13 cellular contexts compared by ENCODE assay signal in the genomic region with DNA sequence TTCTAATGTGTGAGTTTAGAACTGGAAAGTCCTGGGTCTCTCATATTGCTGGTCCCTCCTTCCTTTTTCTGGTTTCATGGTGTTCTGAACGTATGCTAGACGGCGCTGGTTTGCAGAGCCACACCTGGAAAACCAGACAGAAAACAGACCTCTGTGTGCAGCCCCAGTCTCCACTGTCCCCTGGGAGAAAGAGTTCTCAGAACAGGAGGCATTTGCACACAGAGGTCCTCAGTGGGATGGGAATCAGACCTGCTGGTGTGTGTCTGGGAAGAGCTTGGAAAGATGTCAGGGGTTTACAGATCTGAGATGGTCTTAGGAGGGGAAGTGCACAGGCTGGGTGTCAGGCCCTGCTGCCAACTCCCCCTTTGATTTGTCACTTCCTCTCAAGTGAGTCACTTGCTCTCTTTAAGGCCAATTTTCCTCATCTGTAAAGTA. TPM values are rescaled to one million over a fixed set of nuclear protein-coding genes. Genes with fewer than 3 reads are reported as not detected.
DNase-seq lines count a peak whose midpoint lies in the region; ATAC-seq and TF ChIP-seq lines count a peak whose summit lies in the region.
"Had no signal": no experiment of that assay in that cellular context is flagged by ENCODE, and none has a peak within 500 bp of the region (broad histone marks: within the 10 kb centered on the region; RNA-seq: fewer than 3 reads in every experiment).

No MANE protein-coding gene starts in this region.

- H3K27ac Mint-ChIP-seq in dendritic cell treated with granulocyte-macrophage colony-stimulating factor and Interleukin-4, amounts not matched to agents 40 ng/mL and 50 ng/mL, for 4 days, result peak overlapping the region; percentile 62
- H3K27ac Mint-ChIP-seq in chondrocyte (ENCODE audit: unreplicated experiment), result no peak overlapping the region
- H3K27ac Mint-ChIP-seq: HFFc6 had no signal

- no peaks in the 10 kb centered on the region for H4K20me1 ChIP-seq in smooth muscle cell (ENCODE audit: low read depth)

- no peak overlapping the region for H2AFZ ChIP-seq in smooth muscle cell (ENCODE audit: low read depth)

- H3K4me1 ChIP-seq in smooth muscle cell (ENCODE audit: low read depth) (no peaks in the 10 kb centered on the region), spleen (peaks cover 0 to 33% (median 12%) of the 10 kb centered on the region in 6 donors)

- peaks cover 12% of the 10 kb centered on the region for H3K36me3 Mint-ChIP-seq in dendritic cell treated with granulocyte-macrophage colony-stimulating factor and Interleukin-4, amounts not matched to agents 40 ng/mL and 50 ng/mL, for 4 days (ENCODE audit: low read depth)
- H3K36me3 Mint-ChIP-seq in chondrocyte (ENCODE audit: low read depth), result peaks cover under 1% of the 10 kb centered on the region

- intact Hi-C loops in dendritic cell treated with granulocyte-macrophage colony-stimulating factor and Interleukin-4, amounts not matched to agents 40 ng/mL and 50 ng/mL, for 4 days (cut with micrococcal nuclease), result no loop called here
- intact Hi-C loops in spleen (cut with DNase I; ENCODE audit: low total_unique reads), result no loop called here

- H3K36me3 ChIP-seq in smooth muscle cell (ENCODE audit: low read depth) (no peaks in the 10 kb centered on the region), spleen (no peaks in the 10 kb centered on the region)
- H3K36me3 ChIP-seq: WERI-Rb-1 had no signal

- TF ChIP-seq POLR2A in spleen (IDR thresholded peaks at IDR 0.05), result no peak

- H3K9ac ChIP-seq in smooth muscle cell (ENCODE audit: low read depth), result no peak overlapping the region

- H3K4me1 Mint-ChIP-seq in dendritic cell treated with granulocyte-macrophage colony-stimulating factor and Interleukin-4, amounts not matched to agents 40 ng/mL and 50 ng/mL, for 4 days (ENCODE audit: low read depth), result peaks cover 31% of the 10 kb centered on the region
- peaks cover 6% of the 10 kb centered on the region for H3K4me1 Mint-ChIP-seq in chondrocyte (ENCODE audit: low read depth)
- H3K4me1 Mint-ChIP-seq: neural crest cell had no signal

- DNase-seq in AG08395 (ENCODE audit: low spot score) (peak; percentile 39), ELR (ENCODE audit: low read depth) (peak; percentile 72), RKO (ENCODE audit: low spot score) (peak; percentile 40), smooth muscle cell (lab: John Stamatoyannopoulos, UW; ENCODE audit: unreplicated experiment) (no peak), chondrocyte (ENCODE audit: low spot score) (no peak), spleen (no peak)
- DNase-seq: HFFc6; NCI-H510A; stimulated activated CD4-positive, alpha-beta T cell treated with anti-CD3 and anti-CD28 coated beads, Interleukin-2, amount 100 ng/mL, for 48 hours; WERI-Rb-1 had no signal

- no peaks in the 10 kb centered on the region for H3K27me3 Mint-ChIP-seq in dendritic cell treated with granulocyte-macrophage colony-stimulating factor and Interleukin-4, amounts not matched to agents 40 ng/mL and 50 ng/mL, for 4 days
- peaks cover 2% of the 10 kb centered on the region for H3K27me3 Mint-ChIP-seq in chondrocyte (ENCODE audit: low read depth)

- no peak for ATAC-seq in HG02885 (IDR thresholded peaks at IDR 0.05; ENCODE audit: poor library complexity, unreplicated experiment)

- no peaks in the 10 kb centered on the region for H3K79me2 ChIP-seq in smooth muscle cell (ENCODE audit: low read depth)

- H3K9me3 ChIP-seq in smooth muscle cell (replicated peaks; ENCODE audit: low read depth) (no peaks in the 10 kb centered on the region), spleen (peaks cover 0 to 21% (median 18%) of the 10 kb centered on the region in 8 donors)

- H3K4me2 ChIP-seq in smooth muscle cell, result no peak overlapping the region

- H3K27ac ChIP-seq in smooth muscle cell (ENCODE audit: low read depth), result no peak overlapping the region
- H3K27ac ChIP-seq in spleen, result peak overlapping the region in 4 of 8 donors; percentile 23 to 59 (median 34)
- H3K27ac ChIP-seq: WERI-Rb-1 had no signal

- H3K4me3 Mint-ChIP-seq in dendritic cell treated with granulocyte-macrophage colony-stimulating factor and Interleukin-4, amounts not matched to agents 40 ng/mL and 50 ng/mL, for 4 days, result no peak overlapping the region
- H3K4me3 Mint-ChIP-seq in chondrocyte (ENCODE audit: unreplicated experiment), result no peak overlapping the region
- H3K4me3 Mint-ChIP-seq: HFFc6, neural crest cell had no signal

- H3F3A ChIP-seq in smooth muscle cell (ENCODE audit: low read depth), result no peaks in the 10 kb centered on the region

- peaks cover 22% of the 10 kb centered on the region for H3K9me3 Mint-ChIP-seq in dendritic cell treated with granulocyte-macrophage colony-stimulating factor and Interleukin-4, amounts not matched to agents 40 ng/mL and 50 ng/mL, for 4 days
- H3K9me3 Mint-ChIP-seq in chondrocyte (ENCODE audit: low read depth), result peaks cover 9% of the 10 kb centered on the region

- WGBS in smooth muscle cell (ENCODE audit: low lambda C conversion rate), result 91% methylated on average over 3 of the region's 3 CpGs
- 40 to 71% (median 48%) methylated on average over 3 of the region's 3 CpGs for WGBS in spleen, 5 donors

- no peak overlapping the region for H3K4me3 ChIP-seq in smooth muscle cell
- H3K4me3 ChIP-seq in spleen, result no peak overlapping the region

- no peaks in the 10 kb centered on the region for H3K27me3 ChIP-seq in smooth muscle cell (ENCODE audit: low read depth)
- H3K27me3 ChIP-seq in spleen (replicated peaks in 1 of 7), result no peaks in the 10 kb centered on the region

- TF ChIP-seq CTCF in smooth muscle cell (IDR thresholded peaks at IDR 0.05; ENCODE audit: borderline replicate concordance, insufficient read depth, poor library complexity, severe bottlenecking), result no peak
- no peak for TF ChIP-seq CTCF in chondrocyte (IDR thresholded peaks at IDR 0.05)
- no peak for TF ChIP-seq CTCF in spleen (IDR thresholded peaks at IDR 0.05 in 8 of 11, conservative IDR thresholded peaks at IDR 0.05 in 3 of 11)

RNA-seq across cellular contexts. Expression of gene MBP, which starts 14.9 kb away (rescaled TPM):
- 4.5 and 5.1 TPM in 2 replicates for total RNA-seq in smooth muscle cell
- 1.4 and 6.3 TPM in 2 replicates for polyA plus RNA-seq in smooth muscle cell
- 8.3 to 15.9 TPM (median 14.0 TPM) in 3 replicates for total RNA-seq in chondrocyte
- total RNA-seq in spleen, result 10 to 100 TPM; 62.5 to 96.0 (median 79.4) TPM
- 10 to 100 TPM; 11.1 to 16.4 (median 11.2) TPM for polyA plus RNA-seq in spleen

Comparison
In these comparisons a context has a peak if more than half of its experiments do, and no peak if none do; other contexts are left out.
1. DNase-seq: peak in AG08395 (single experiment), ELR (single experiment) and RKO (single experiment); none in smooth muscle cell (single experiment), chondrocyte (single experiment) and spleen (single experiment).